In genomic region chr20:63064310-63064709, GRCh38 we compare ENCODE assay signal across 1 cellular context.
TF ChIP-seq lines count a peak whose summit lies in the region.

No MANE protein-coding gene starts in this region.

TF ChIP-seq in GM23338, 12 proteins besides CTCF, POLR2A, EP300 and RAD21 (continued from another document):
- no peak for TF ChIP-seq ETS1 (IDR thresholded peaks at IDR 0.05)
- TF ChIP-seq NANOG (IDR thresholded peaks at IDR 0.05; ENCODE audit: borderline replicate concordance): no peak
- TF ChIP-seq POLR2AphosphoS5 (IDR thresholded peaks at IDR 0.05; ENCODE audit: low read depth): no peak
- no peak for TF ChIP-seq JUNB (IDR thresholded peaks at IDR 0.05; ENCODE audit: unreplicated experiment)
- no peak for TF ChIP-seq STAT1 (IDR thresholded peaks at IDR 0.05; ENCODE audit: unreplicated experiment)
- TF ChIP-seq EZH2 (IDR thresholded peaks at IDR 0.05; ENCODE audit: low read depth, unreplicated experiment): no peak
- TF ChIP-seq EZH2phosphoT487 (IDR thresholded peaks at IDR 0.05; ENCODE audit: unreplicated experiment): no peak
